Comparison of ENCODE assay signal across 9 cellular contexts in genomic region chr13:36299469-36299868, GRCh38. TPM values are rescaled to one million over a fixed set of nuclear protein-coding genes. Genes with fewer than 3 reads are reported as not detected.
DNase-seq lines count a peak whose midpoint lies in the region; TF ChIP-seq lines count a peak whose summit lies in the region.
"Not testable (repeated sequence)": the region's sequence is repeated elsewhere in the genome, so short reads cannot be mapped to it uniquely, and the experiment has no call there.
"Had no signal": no experiment of that assay in that cellular context is flagged by ENCODE, and none has a peak within 500 bp of the region (broad histone marks: within the 10 kb centered on the region; RNA-seq: fewer than 3 reads in every experiment).

No MANE protein-coding gene starts in this region.

- H3K4me1 Mint-ChIP-seq in activated T-helper 2 cell treated with anti-CD3 and anti-CD28 coated beads, Interferon-gamma antibody, Interleukin-2, Interleukin-4, amounts not matched to agents 10 μg/mL and 5 μg/mL and 100 μg/mL, durations not matched to agents 14 hours and 24 hours and 36 hours (ENCODE audit: low read depth): not testable (repeated sequence)
- peaks cover 26% of the 10 kb centered on the region for H3K4me1 Mint-ChIP-seq in endodermal cell
- H3K4me1 Mint-ChIP-seq in type B pancreatic cell (ENCODE audit: unreplicated experiment): peaks cover 15% of the 10 kb centered on the region

- H3K27me3 Mint-ChIP-seq in activated T-helper 2 cell treated with anti-CD3 and anti-CD28 coated beads, Interferon-gamma antibody, Interleukin-2, Interleukin-4, amounts not matched to agents 10 μg/mL and 5 μg/mL and 100 μg/mL, durations not matched to agents 14 hours and 24 hours and 36 hours (ENCODE audit: low read depth): peaks cover 31% of the 10 kb centered on the region
- not testable (repeated sequence) for H3K27me3 Mint-ChIP-seq in endodermal cell (ENCODE audit: insufficient read depth); type B pancreatic cell

- peak overlapping the region; percentile 30; the same call in 1 of the 2 replicates for H3K4me3 ChIP-seq in HUES6 (ENCODE audit: low read depth, low read length)
- not testable (repeated sequence) for H3K4me3 ChIP-seq in SJSA1; endodermal cell (ENCODE audit: low read length); mesendoderm (ENCODE audit: low read length)

- H3K9me3 ChIP-seq in HUES6 (ENCODE audit: control insufficient read depth, insufficient read depth, low read depth, low read length); SJSA1 (replicated peaks); endodermal cell (ENCODE audit: control insufficient read depth, low read length): not testable (repeated sequence)

- not testable (repeated sequence) for H3K4ac ChIP-seq in mesendoderm (ENCODE audit: low read depth, low read length)

- peak overlapping the region; percentile 14 for H3K27ac Mint-ChIP-seq in activated T-helper 2 cell treated with anti-CD3 and anti-CD28 coated beads, Interferon-gamma antibody, Interleukin-2, Interleukin-4, amounts not matched to agents 10 μg/mL and 5 μg/mL and 100 μg/mL, durations not matched to agents 14 hours and 24 hours and 36 hours
- H3K27ac Mint-ChIP-seq in endodermal cell (peak overlapping the region; percentile 98), type B pancreatic cell (peak overlapping the region; percentile 81)

- not testable (repeated sequence) for H4K8ac ChIP-seq in mesendoderm (ENCODE audit: low read depth, low read length)

- peaks cover 31% of the 10 kb centered on the region for H3K4me1 ChIP-seq in HUES6 (ENCODE audit: control insufficient read depth, insufficient read depth, low read length)
- H3K4me1 ChIP-seq in SJSA1 (replicated peaks): peaks cover 45% of the 10 kb centered on the region
- H3K4me1 ChIP-seq in endodermal cell (ENCODE audit: control insufficient read depth, insufficient read depth, low read length); mesendoderm (ENCODE audit: control insufficient read depth, low read depth, low read length): not testable (repeated sequence)

- not testable (repeated sequence) for H3K79me1 ChIP-seq in mesendoderm (ENCODE audit: low read length)

- not testable (repeated sequence) for H3K79me2 ChIP-seq in mesendoderm (ENCODE audit: control insufficient read depth, insufficient read depth, low read length)

- H3K18ac ChIP-seq in mesendoderm (ENCODE audit: low read length): not testable (repeated sequence)

- H2AK5ac ChIP-seq in mesendoderm (ENCODE audit: low read length): not testable (repeated sequence)

- peak overlapping the region; percentile 47 for H3K56ac ChIP-seq in mesendoderm (ENCODE audit: low read length)

- H3K27ac ChIP-seq in HUES6 (ENCODE audit: low read depth, low read length): peak overlapping the region; percentile 94
- peak overlapping the region; percentile 97 for H3K27ac ChIP-seq in SJSA1
- H3K27ac ChIP-seq in endodermal cell (ENCODE audit: low read depth, low read length): not testable (repeated sequence)
- H3K27ac ChIP-seq in mesendoderm (ENCODE audit: low read depth, low read length): peak overlapping the region; percentile 60

- not testable (repeated sequence) for H2BK120ac ChIP-seq in mesendoderm (ENCODE audit: low read depth, low read length)

- peak; percentile 47 for DNase-seq in ELF-1 (ENCODE audit: low read depth, low spot score)
- DNase-seq in SJSA1 (ENCODE audit: low read depth in 1 of 2, low spot score in 2 of 2); activated T-helper 2 cell treated with anti-CD3 and anti-CD28 coated beads, Interferon-gamma antibody, Interleukin-2, Interleukin-4, amounts not matched to agents 10 μg/mL and 5 μg/mL and 100 μg/mL, durations not matched to agents 14 hours and 24 hours and 36 hours (ENCODE audit: low spot score); endodermal cell; mesendoderm; type B pancreatic cell (ENCODE audit: extremely low spot score, unreplicated experiment): not testable (repeated sequence)

- TF ChIP-seq CTCF in endodermal cell (conservative IDR thresholded peaks at IDR 0.05); type B pancreatic cell (conservative IDR thresholded peaks at IDR 0.05): not testable (repeated sequence)

- peaks cover 16% of the 10 kb centered on the region for H3K36me3 ChIP-seq in HUES6 (ENCODE audit: control insufficient read depth, insufficient read depth, low read length)
- H3K36me3 ChIP-seq in SJSA1: peaks cover 27% of the 10 kb centered on the region
- H3K36me3 ChIP-seq in endodermal cell (ENCODE audit: control insufficient read depth, insufficient read depth, low read length): peaks cover 18% of the 10 kb centered on the region
- not testable (repeated sequence) for H3K36me3 ChIP-seq in mesendoderm (ENCODE audit: control insufficient read depth, insufficient read depth, low read length)

- not testable (repeated sequence) for H2BK15ac ChIP-seq in mesendoderm (replicated peaks; ENCODE audit: low read depth)

- not testable (repeated sequence) for H3K9me3 Mint-ChIP-seq in activated T-helper 2 cell treated with anti-CD3 and anti-CD28 coated beads, Interferon-gamma antibody, Interleukin-2, Interleukin-4, amounts not matched to agents 10 μg/mL and 5 μg/mL and 100 μg/mL, durations not matched to agents 14 hours and 24 hours and 36 hours; endodermal cell; type B pancreatic cell

- 86 to 91% methylated on average over 3 of the region's 3 CpGs for WGBS in endodermal cell (ENCODE audit: insufficient coverage in 1 of 2, insufficient read length in 1 of 2), 2 experiments
- WGBS in mesendoderm (ENCODE audit: extremely low coverage, insufficient coverage, low lambda C conversion rate): no CpG with 5 or more reads among the region's 3 CpGs

- H3K9ac ChIP-seq in HUES6 (ENCODE audit: low read length): peak overlapping the region; percentile 98
- not testable (repeated sequence) for H3K9ac ChIP-seq in endodermal cell (ENCODE audit: extremely low read depth, low read length, poor library complexity, severe bottlenecking); mesendoderm (ENCODE audit: low read length)

- H3K23ac ChIP-seq in mesendoderm (ENCODE audit: low read length): not testable (repeated sequence)

- H3K4me3 Mint-ChIP-seq in activated T-helper 2 cell treated with anti-CD3 and anti-CD28 coated beads, Interferon-gamma antibody, Interleukin-2, Interleukin-4, amounts not matched to agents 10 μg/mL and 5 μg/mL and 100 μg/mL, durations not matched to agents 14 hours and 24 hours and 36 hours (ENCODE audit: low read depth); endodermal cell: not testable (repeated sequence)
- H3K4me3 Mint-ChIP-seq in type B pancreatic cell: peak overlapping the region; percentile 47

- H3K36me3 Mint-ChIP-seq in activated T-helper 2 cell treated with anti-CD3 and anti-CD28 coated beads, Interferon-gamma antibody, Interleukin-2, Interleukin-4, amounts not matched to agents 10 μg/mL and 5 μg/mL and 100 μg/mL, durations not matched to agents 14 hours and 24 hours and 36 hours (ENCODE audit: low read depth): not testable (repeated sequence)
- H3K36me3 Mint-ChIP-seq in endodermal cell (ENCODE audit: low read depth) (peaks cover 12% of the 10 kb centered on the region), type B pancreatic cell (peaks cover 28% of the 10 kb centered on the region)

- intact Hi-C loops in activated T-helper 2 cell treated with anti-CD3 and anti-CD28 coated beads, Interferon-gamma antibody, Interleukin-2, Interleukin-4, amounts not matched to agents 10 μg/mL and 5 μg/mL and 100 μg/mL, durations not matched to agents 14 hours and 24 hours and 36 hours (cut with micrococcal nuclease): loop anchor here (5.0 kb wide), 1 partner anchor 123 kb away; no protein-coding TSS in a partner anchor

- H4K5ac ChIP-seq in mesendoderm (ENCODE audit: low read length): not testable (repeated sequence)

- not testable (repeated sequence) for H3K4me2 ChIP-seq in mesendoderm (ENCODE audit: low read length)

- not testable (repeated sequence) for H2BK5ac ChIP-seq in mesendoderm (ENCODE audit: low read length)

- not testable (repeated sequence) for H3K27me3 ChIP-seq in HUES6 (ENCODE audit: control insufficient read depth, insufficient read depth, low read length); SJSA1 (replicated peaks); endodermal cell (ENCODE audit: control insufficient read depth, insufficient read depth, low read length, poor library complexity, severe bottlenecking); mesendoderm (ENCODE audit: insufficient read depth, low read length, poor library complexity)

RNA-seq across cellular contexts. Expression of gene CCDC169, which starts 1.9 kb away (rescaled TPM):
- 1.4 and 5.0 TPM in 2 replicates for total RNA-seq in SJSA1 (2014; rRNA removed; shearing (Covaris generic))
- 0.23 and 0.46 TPM in 2 replicates for total RNA-seq in activated T-helper 2 cell treated with anti-CD3 and anti-CD28 coated beads, Interferon-gamma antibody, Interleukin-2, Interleukin-4, amounts not matched to agents 10 μg/mL and 5 μg/mL and 100 μg/mL, durations not matched to agents 14 hours and 24 hours and 36 hours
- total RNA-seq in endodermal cell (10 to 100 TPM; 18.2 to 26.3 TPM), type B pancreatic cell (ENCODE audit: low replicate concordance) (2.0 and 3.2 TPM in 2 replicates)
- polyA plus RNA-seq in endodermal cell (2013, experiment 1 of 2): 6.7 TPM
- 5.4 TPM for polyA plus RNA-seq in endodermal cell (2013, experiment 2 of 2)
- polyA plus RNA-seq in mesendoderm (2013, experiment 1 of 2): 15.9 TPM
- 17.6 TPM for polyA plus RNA-seq in mesendoderm (2013, experiment 2 of 2)
- total RNA-seq: B cell; CD4-positive, alpha-beta memory T cell had no signal
- polyA plus RNA-seq: CD4-positive, alpha-beta memory T cell had no signal

RNA-seq across cellular contexts. Expression of gene SPART, which starts 46.7 kb away (rescaled TPM):
- 64.1 and 94.7 TPM in 2 replicates for total RNA-seq in SJSA1 (2014; rRNA removed; shearing (Covaris generic))
- total RNA-seq in activated T-helper 2 cell treated with anti-CD3 and anti-CD28 coated beads, Interferon-gamma antibody, Interleukin-2, Interleukin-4, amounts not matched to agents 10 μg/mL and 5 μg/mL and 100 μg/mL, durations not matched to agents 14 hours and 24 hours and 36 hours: 31.7 and 32.0 TPM in 2 replicates
- total RNA-seq in endodermal cell (10 to 100 TPM; 49.1 to 53.9 TPM), type B pancreatic cell (ENCODE audit: low replicate concordance) (45.9 and 67.6 TPM in 2 replicates)
- 54.2 TPM for polyA plus RNA-seq in endodermal cell (2013, experiment 1 of 2)
- polyA plus RNA-seq in endodermal cell (2013, experiment 2 of 2): 53.8 TPM
- 86.7 TPM for polyA plus RNA-seq in mesendoderm (2013, experiment 1 of 2)
- polyA plus RNA-seq in mesendoderm (2013, experiment 2 of 2): 90.8 TPM

Comparison
In these comparisons a context has a peak if more than half of its experiments do, and no peak if none do; other contexts are left out.
1. H3K27ac Mint-ChIP-seq: peak in every context shown above with its lines; median percentile 98 in endodermal cell; 81 in type B pancreatic cell; 14 in activated T-helper 2 cell treated with anti-CD3 and anti-CD28 coated beads, Interferon-gamma antibody, Interleukin-2, Interleukin-4, amounts not matched to agents 10 μg/mL and 5 μg/mL and 100 μg/mL, durations not matched to agents 14 hours and 24 hours and 36 hours.